16 cellular contexts compared by ENCODE assay signal in the genomic region with DNA sequence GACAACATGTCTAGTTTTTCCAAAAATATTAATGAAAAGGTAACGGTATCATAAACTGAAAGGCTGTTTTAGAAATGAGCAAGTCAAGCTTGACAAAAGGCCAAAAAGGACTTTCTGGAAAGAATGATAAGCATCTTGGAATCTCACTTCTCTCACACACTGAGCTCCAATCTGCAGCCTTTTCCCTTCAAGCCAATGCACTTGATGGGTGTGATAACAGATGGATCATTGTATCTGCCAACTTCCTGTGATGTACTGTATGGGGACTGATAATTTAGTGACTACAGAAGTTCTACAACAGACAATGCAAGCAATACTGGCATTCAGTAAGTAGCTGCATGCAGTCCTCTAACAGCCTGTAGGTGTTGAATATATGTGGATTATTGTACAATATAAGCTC.
DNase-seq lines count a peak whose midpoint lies in the region; ATAC-seq, FAIRE-seq and TF ChIP-seq lines count a peak whose summit lies in the region.
"Had no signal": no experiment of that assay in that cellular context is flagged by ENCODE, and none has a peak within 500 bp of the region (broad histone marks: within the 10 kb centered on the region; RNA-seq: fewer than 3 reads in every experiment).

No MANE protein-coding gene starts in this region.

- H3K9me3 Mint-ChIP-seq in astrocyte (ENCODE audit: unreplicated experiment) (no peaks in the 10 kb centered on the region), Calu3 (ENCODE audit: low read depth, unreplicated experiment) (no peaks in the 10 kb centered on the region)
- H3K9me3 Mint-ChIP-seq: activated naive CD4-positive, alpha-beta T cell treated with anti-CD3 and anti-CD28 coated beads, Interleukin-2, amount 10 ng/mL, durations not matched to agents 7 days and 5 days; stimulated activated naive CD8-positive, alpha-beta T cell treated with anti-CD3 and anti-CD28 coated beads, Interleukin-15, Interleukin-2, amounts not matched to agents 100 ng/mL and 50 ng/mL, for 24 hours had no signal

- H3K18ac ChIP-seq in IMR-90 (ENCODE audit: low read depth, low read length) = no peak overlapping the region; the same call in 1 of the 2 replicates

- no peak overlapping the region for H4K8ac ChIP-seq in IMR-90 (ENCODE audit: low read depth in 2 of 2, low read length in 2 of 2)

- H3K27me3 Mint-ChIP-seq in astrocyte (ENCODE audit: low read depth, unreplicated experiment) (no peaks in the 10 kb centered on the region), Calu3 (ENCODE audit: unreplicated experiment) (no peaks in the 10 kb centered on the region)
- H3K27me3 Mint-ChIP-seq: activated naive CD4-positive, alpha-beta T cell treated with anti-CD3 and anti-CD28 coated beads, Interleukin-2, amount 10 ng/mL, durations not matched to agents 7 days and 5 days; stimulated activated naive CD8-positive, alpha-beta T cell treated with anti-CD3 and anti-CD28 coated beads, Interleukin-15, Interleukin-2, amounts not matched to agents 100 ng/mL and 50 ng/mL, for 24 hours had no signal

- BruUV-seq in IMR-90 (replicated peaks; lab: Mats Ljungman, UMichigan) (no TSS peak), Calu3 (replicated peaks; lab: Mats Ljungman, UMichigan) (no TSS peak)

- H3K27me3 ChIP-seq in IMR-90 (ENCODE audit: control insufficient read depth, insufficient read depth, low read length) (no peaks in the 10 kb centered on the region), astrocyte (ENCODE audit: insufficient read depth, low read length) (no peaks in the 10 kb centered on the region), adrenal gland (no peaks in the 10 kb centered on the region)
- H3K27me3 ChIP-seq: BLaER1, gastrocnemius medialis had no signal

- dilution Hi-C loops in IMR-90 (cut with HindIII; ENCODE audit: low sequenced_read_pairs, unreplicated experiment) = no loop called here

- FAIRE-seq in astrocyte (lab: Jason Lieb, UNC) = peak; percentile 94
- FAIRE-seq: islet of Langerhans had no signal

- peak overlapping the region; percentile 62; the same call in 1 of the 2 replicates for H3K4me2 ChIP-seq in IMR-90 (ENCODE audit: low read depth, low read length)
- peak overlapping the region; percentile 11 for H3K4me2 ChIP-seq in astrocyte (ENCODE audit: low read length)
- H3K4me2 ChIP-seq: BLaER1 had no signal

- H3K9me3 ChIP-seq in IMR-90 (ENCODE audit: control insufficient read depth, insufficient read depth, low read length) (no peaks in the 10 kb centered on the region), astrocyte (ENCODE audit: insufficient read depth, low read depth, low read length) (no peaks in the 10 kb centered on the region), adrenal gland (replicated peaks in 1 of 3) (no peaks in the 10 kb centered on the region)
- H3K9me3 ChIP-seq: BLaER1, gastrocnemius medialis had no signal

- peaks cover 29 to 71% of the 10 kb centered on the region in 2 experiments for H3K79me1 ChIP-seq in IMR-90 (ENCODE audit: low read depth in 1 of 2, low read length in 2 of 2)

- H2BK15ac ChIP-seq in IMR-90 (ENCODE audit: low read depth, low read length) = no peak overlapping the region

- no CpG with 5 or more reads among the region's 1 CpG for WGBS in IMR-90 (ENCODE audit: extremely low coverage in 2 of 2, insufficient read length in 1 of 2), 2 experiments
- 17 to 24% (median 21%) methylated on average over 1 of the region's 1 CpG for WGBS in adrenal gland, 4 donors

- H3K9ac ChIP-seq in IMR-90 (ENCODE audit: low read depth, low read length) = no peak overlapping the region
- no peak overlapping the region for H3K9ac ChIP-seq in astrocyte (ENCODE audit: low read length)
- H3K9ac ChIP-seq: BLaER1 had no signal

- H2BK120ac ChIP-seq in IMR-90 (ENCODE audit: low read depth, low read length) = no peak overlapping the region

- no peak overlapping the region for H4K91ac ChIP-seq in IMR-90 (ENCODE audit: insufficient read depth, low read depth, low read length)

- no peak for TF ChIP-seq POLR2A in IMR-90 (IDR thresholded peaks at IDR 0.05; ENCODE audit: low read depth, low read length)
- no peak for TF ChIP-seq POLR2A in adrenal gland (IDR thresholded peaks at IDR 0.05)

- no peak overlapping the region for H3K4me3 ChIP-seq in IMR-90 (ENCODE audit: insufficient read depth, low read depth, low read length)
- no peak overlapping the region for H3K4me3 ChIP-seq in astrocyte (ENCODE audit: insufficient read depth, low read depth, low read length)
- H3K4me3 ChIP-seq in adrenal gland = no peak overlapping the region
- H3K4me3 ChIP-seq: BLaER1, gastrocnemius medialis had no signal

- no peak overlapping the region for H3K14ac ChIP-seq in IMR-90 (replicated peaks; ENCODE audit: low read depth, low read length)

- H3K9me1 ChIP-seq in IMR-90 (ENCODE audit: insufficient read depth, low read length) = peaks cover 17% of the 10 kb centered on the region

- no peak overlapping the region for H2AK9ac ChIP-seq in IMR-90 (replicated peaks; ENCODE audit: low read depth, low read length, poor library complexity)

- H2BK20ac ChIP-seq in IMR-90 (ENCODE audit: low read depth, low read length) = no peak overlapping the region

- H3K56ac ChIP-seq in IMR-90 (ENCODE audit: extremely low read depth, insufficient read depth, low read length) = no peak overlapping the region

- no peak for TF ChIP-seq RAD21 in IMR-90 (IDR thresholded peaks at IDR 0.05; ENCODE audit: low read length)

- in situ Hi-C loops in IMR-90 (cut with MboI; ENCODE audit: low sequenced_read_pairs) = no loop called here

- peak; percentile 18 for ATAC-seq in IMR-90 (ENCODE audit: low read depth)
- ATAC-seq in HG03432 (IDR thresholded peaks at IDR 0.05; ENCODE audit: unreplicated experiment) = no peak
- ATAC-seq: gastrocnemius medialis had no signal

- peaks cover 70% of the 10 kb centered on the region for H3K4me1 Mint-ChIP-seq in astrocyte (ENCODE audit: low read depth, unreplicated experiment)
- H3K4me1 Mint-ChIP-seq in Calu3 (ENCODE audit: low read depth, unreplicated experiment) = peaks cover 7% of the 10 kb centered on the region

- no peak overlapping the region for H4K5ac ChIP-seq in IMR-90 (ENCODE audit: low read depth, low read length)

- H3K4ac ChIP-seq in IMR-90 (ENCODE audit: low read depth, low read length) = no peak overlapping the region

- CTCF ChIA-PET in IMR-90 (lab: Yijun Ruan, JAX) (interaction anchor here (0.7 to 1.1 kb wide), 4 partner anchors 18 to 213 kb away, joined by 3 to 9 read pairs (median 4); no protein-coding TSS in a partner anchor), Calu3 (lab: Charles Lee) (no interaction called here)

- H2BK5ac ChIP-seq in IMR-90 (ENCODE audit: low read depth, low read length, poor library complexity, severe bottlenecking) = no peak overlapping the region

- H3K27ac ChIP-seq in IMR-90 (ENCODE audit: insufficient read depth, low read length) = no peak overlapping the region
- H3K27ac ChIP-seq in astrocyte (ENCODE audit: low read depth, low read length) = peak overlapping the region; percentile 8
- H3K27ac ChIP-seq in adrenal gland = peak overlapping the region in 1 of 5 donors; percentile 3
- H3K27ac ChIP-seq: BLaER1, gastrocnemius medialis had no signal

- H3K27ac Mint-ChIP-seq in astrocyte (ENCODE audit: unreplicated experiment) (peak overlapping the region; percentile 4), Calu3 (ENCODE audit: unreplicated experiment) (no peak overlapping the region)
- H3K27ac Mint-ChIP-seq: stimulated activated naive CD8-positive, alpha-beta T cell treated with anti-CD3 and anti-CD28 coated beads, Interleukin-15, Interleukin-2, amounts not matched to agents 100 ng/mL and 50 ng/mL, for 24 hours had no signal

- H3K36me3 Mint-ChIP-seq in astrocyte (ENCODE audit: low read depth, unreplicated experiment) = peaks cover 2% of the 10 kb centered on the region
- no peaks in the 10 kb centered on the region for H3K36me3 Mint-ChIP-seq in Calu3 (ENCODE audit: insufficient read depth, unreplicated experiment)
- H3K36me3 Mint-ChIP-seq: activated naive CD4-positive, alpha-beta T cell treated with anti-CD3 and anti-CD28 coated beads, Interleukin-2, amount 10 ng/mL, durations not matched to agents 7 days and 5 days had no signal

- no peak overlapping the region for H3K23ac ChIP-seq in IMR-90 (ENCODE audit: low read depth, low read length)

- H3K4me3 Mint-ChIP-seq in astrocyte (ENCODE audit: unreplicated experiment) (no peak overlapping the region), Calu3 (ENCODE audit: low read depth, unreplicated experiment) (no peak overlapping the region)
- H3K4me3 Mint-ChIP-seq: activated naive CD4-positive, alpha-beta T cell treated with anti-CD3 and anti-CD28 coated beads, Interleukin-2, amount 10 ng/mL, durations not matched to agents 7 days and 5 days; stimulated activated naive CD8-positive, alpha-beta T cell treated with anti-CD3 and anti-CD28 coated beads, Interleukin-15, Interleukin-2, amounts not matched to agents 100 ng/mL and 50 ng/mL, for 24 hours had no signal

- DNase-seq in AG08395 (ENCODE audit: low spot score) (peak; percentile 43), IMR-90 (peak; percentile 67), astrocyte (ENCODE audit: low read depth) (peak; percentile 78), islet precursor cell (peak; percentile 71), Calu3 (no peak), adrenal gland (no peak)
- DNase-seq in activated naive CD4-positive, alpha-beta T cell treated with anti-CD3 and anti-CD28 coated beads, Interleukin-2, amount 50 U/mL, for 16 hours = no peak
- DNase-seq: activated naive CD4-positive, alpha-beta T cell treated with anti-CD3 and anti-CD28 coated beads, Interleukin-2, amount 10 ng/mL, durations not matched to agents 7 days and 5 days; gastrocnemius medialis; NCI-H1092 treated with DMSO at 0.1 percent for 48 hours; right cardiac atrium; SHP77 treated with DMSO at 0.1 percent for 48 hours had no signal

- TF ChIP-seq CTCF in IMR-90 (conservative IDR thresholded peaks at IDR 0.05; ENCODE audit: low read depth, low read length) (no peak), astrocyte (IDR thresholded peaks at IDR 0.05; ENCODE audit: insufficient read depth, low read depth, low read length) (no peak), Calu3 (IDR thresholded peaks at IDR 0.05; ENCODE audit: unreplicated experiment) (no peak), adrenal gland (IDR thresholded peaks at IDR 0.05) (no peak)

- H2AK5ac ChIP-seq in IMR-90 (ENCODE audit: low read depth, low read length) = no peak overlapping the region

- H3K36me3 ChIP-seq in IMR-90 (ENCODE audit: control insufficient read depth, insufficient read depth, low read length) = no peaks in the 10 kb centered on the region
- no peaks in the 10 kb centered on the region for H3K36me3 ChIP-seq in astrocyte (ENCODE audit: insufficient read depth, low read length)
- no peaks in the 10 kb centered on the region for H3K36me3 ChIP-seq in adrenal gland (replicated peaks in 1 of 2)
- H3K36me3 ChIP-seq: BLaER1, gastrocnemius medialis had no signal

- H2AFZ ChIP-seq in IMR-90 (replicated peaks; ENCODE audit: low read length, poor library complexity) (no peak overlapping the region), astrocyte (ENCODE audit: low read depth, low read length) (no peak overlapping the region)

- intact Hi-C loops in IMR-90 (cut with micrococcal nuclease) = no loop called here
- intact Hi-C loops in Calu3 (cut with micrococcal nuclease; ENCODE audit: unreplicated experiment) = no loop called here
- intact Hi-C loops in adrenal gland (cut with DNase I) = no loop called here

- peaks cover 99% of the 10 kb centered on the region for H3K79me2 ChIP-seq in astrocyte (ENCODE audit: insufficient read depth, low read length)

- POLR2A ChIA-PET in IMR-90 (lab: Charles Lee; ENCODE audit: unreplicated experiment) = interaction anchor here (0.5 kb wide), 1 partner anchor 551 kb away, joined by 3 read pairs; no protein-coding TSS in a partner anchor

- H4K20me1 ChIP-seq in IMR-90 (ENCODE audit: insufficient read depth, low read length) (peaks cover 70% of the 10 kb centered on the region), astrocyte (ENCODE audit: insufficient read depth, low read length) (peaks cover 84% of the 10 kb centered on the region)

- H3K4me1 ChIP-seq in IMR-90 (ENCODE audit: control insufficient read depth, insufficient read depth, low read length) = peaks cover 26% of the 10 kb centered on the region
- peaks cover 36% of the 10 kb centered on the region for H3K4me1 ChIP-seq in astrocyte (ENCODE audit: insufficient read depth, low read length)
- H3K4me1 ChIP-seq in adrenal gland (replicated peaks in 1 of 2) = peaks cover 38 to 83% of the 10 kb centered on the region in 2 donors

Comparison
In these comparisons a context has a peak if more than half of its experiments do, and no peak if none do; other contexts are left out.
1. DNase-seq: peak in AG08395 (single experiment), IMR-90 (single experiment), astrocyte (single experiment) and islet precursor cell (single experiment); none in Calu3 (single experiment), adrenal gland (0 of 7) and activated naive CD4-positive, alpha-beta T cell treated with anti-CD3 and anti-CD28 coated beads, Interleukin-2, amount 50 U/mL, for 16 hours (single experiment).